Comparison of ENCODE assay signal across 8 cellular contexts in the genomic region with DNA sequence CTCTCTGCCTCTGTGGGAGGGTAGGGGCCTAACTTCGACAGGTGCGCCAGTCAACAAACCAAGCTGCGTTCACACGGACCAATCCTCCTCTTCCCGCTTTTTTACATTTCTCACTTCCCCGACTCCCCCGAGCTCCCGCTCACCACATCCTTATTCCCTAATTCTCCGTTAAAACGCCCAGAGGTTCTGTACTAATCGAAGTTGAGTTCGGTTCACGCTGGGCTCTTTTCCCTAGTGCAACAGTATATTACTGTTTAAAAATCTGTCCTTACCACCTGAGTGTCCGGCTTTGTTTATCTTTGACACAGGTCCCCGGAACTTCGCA. TPM values are rescaled to one million over a fixed set of nuclear protein-coding genes. Genes with fewer than 3 reads are reported as not detected.
DNase-seq lines count a peak whose midpoint lies in the region; ATAC-seq and TF ChIP-seq lines count a peak whose summit lies in the region.

No MANE protein-coding gene starts in this region.

- no peaks in the 10 kb centered on the region for H3K9me3 ChIP-seq in heart left ventricle
- no peaks in the 10 kb centered on the region for H3K9me3 ChIP-seq in Karpas-422 (ENCODE audit: low read length)
- no peaks in the 10 kb centered on the region for H3K9me3 ChIP-seq in fibroblast of lung (ENCODE audit: control insufficient read depth, insufficient read depth, low read depth, low read length)

- H3K27me3 ChIP-seq in heart left ventricle = no peaks in the 10 kb centered on the region
- H3K27me3 ChIP-seq in Karpas-422 (ENCODE audit: low read length) = no peaks in the 10 kb centered on the region
- no peaks in the 10 kb centered on the region for H3K27me3 ChIP-seq in fibroblast of lung (ENCODE audit: control insufficient read depth, insufficient read depth, low read length)

- H3K27me3 Mint-ChIP-seq in osteocyte (ENCODE audit: unreplicated experiment) = no peaks in the 10 kb centered on the region

- H3K4me3 ChIP-seq in heart left ventricle (peak overlapping the region; percentile 59 to 96 (median 84)), Karpas-422 (ENCODE audit: low read length) (peak overlapping the region; percentile 83), fibroblast of lung (replicated peaks in 1 of 4; ENCODE audit: control extremely low read depth in 1 of 4, insufficient read depth in 1 of 4, low read depth in 3 of 4, low read length in 4 of 4) (peak overlapping the region; percentile 81 to 97 (median 88))

- DNase-seq in heart left ventricle (no peak), left ventricle myocardium superior (no peak), Karpas-422 (peak; percentile 58), fibroblast of lung (ENCODE audit: low read depth in 2 of 2) (peak; percentile 4 to 13), osteocyte (ENCODE audit: extremely low spot score, unreplicated experiment) (no peak), COR-L47 (lab: John Stamatoyannopoulos, UW) (no peak)
- peak; percentile 11 to 26 for DNase-seq in activated CD4-positive, alpha-beta T cell treated with anti-CD3 and anti-CD28 coated beads, Interleukin-2, amount 50 U/mL, for 48 hours

- H3K9me2 ChIP-seq in Karpas-422 (replicated peaks; ENCODE audit: insufficient read depth, low read length) = no peaks in the 10 kb centered on the region

- ATAC-seq in heart left ventricle = no peak
- ATAC-seq in left ventricle myocardium superior = no peak
- ATAC-seq in HG02885 (IDR thresholded peaks at IDR 0.05; ENCODE audit: poor library complexity, unreplicated experiment) = no peak

- peaks cover 0 to 13% (median 4%) of the 10 kb centered on the region in 9 donors for H3K36me3 ChIP-seq in heart left ventricle
- peaks cover 26% of the 10 kb centered on the region for H3K36me3 ChIP-seq in Karpas-422 (ENCODE audit: insufficient read depth, low read length)
- H3K36me3 ChIP-seq in fibroblast of lung (ENCODE audit: control insufficient read depth, insufficient read depth, low read length) = peaks cover under 1% of the 10 kb centered on the region

- 0 to 2% (median 1%) methylated on average over 16 of the region's 16 CpGs for WGBS in heart left ventricle, 4 donors

- H3K4me2 ChIP-seq in Karpas-422 (ENCODE audit: low read depth, low read length, poor library complexity, severe bottlenecking) = peak overlapping the region; percentile 82
- H3K4me2 ChIP-seq in fibroblast of lung (ENCODE audit: extremely low read depth, insufficient read depth, low read length) = peak overlapping the region; percentile 86

- H3K27ac ChIP-seq in heart left ventricle = peak overlapping the region in 10 of 12 donors; percentile 44 to 87 (median 76)
- peak overlapping the region; percentile 72 for H3K27ac ChIP-seq in Karpas-422 (ENCODE audit: low read length)
- peak overlapping the region; percentile 80 for H3K27ac ChIP-seq in fibroblast of lung (ENCODE audit: insufficient read depth, low read length)

- H3K9me3 Mint-ChIP-seq in osteocyte (ENCODE audit: unreplicated experiment) = no peaks in the 10 kb centered on the region

- H3K4me1 ChIP-seq in heart left ventricle = peaks cover 0 to 54% (median 36%) of the 10 kb centered on the region in 12 donors
- H3K4me1 ChIP-seq in Karpas-422 (ENCODE audit: low read length) = peaks cover 44% of the 10 kb centered on the region
- H3K4me1 ChIP-seq in fibroblast of lung (ENCODE audit: control insufficient read depth, extremely low read depth, insufficient read depth, low read length) = no peaks in the 10 kb centered on the region

- H3K36me3 Mint-ChIP-seq in osteocyte (ENCODE audit: unreplicated experiment) = peaks cover 3% of the 10 kb centered on the region

- H3K4me3 Mint-ChIP-seq in osteocyte (ENCODE audit: unreplicated experiment) = peak overlapping the region; percentile 96

- peaks cover 38% of the 10 kb centered on the region for H4K20me1 ChIP-seq in Karpas-422 (ENCODE audit: insufficient read depth, low read depth, low read length)
- no peaks in the 10 kb centered on the region for H4K20me1 ChIP-seq in fibroblast of lung (ENCODE audit: control insufficient read depth, extremely low read depth, insufficient read depth, low read length)

- no peak for TF ChIP-seq POLR2A in heart left ventricle (IDR thresholded peaks at IDR 0.05)

- no peak for TF ChIP-seq CTCF in heart left ventricle (IDR thresholded peaks at IDR 0.05)
- TF ChIP-seq CTCF in fibroblast of lung (conservative IDR thresholded peaks at IDR 0.05 in 1 of 2, IDR thresholded peaks at IDR 0.05 in 1 of 2; ENCODE audit: low read depth in 1 of 2, low read length in 2 of 2) = no peak
- TF ChIP-seq CTCF in osteocyte (IDR thresholded peaks at IDR 0.05) = no peak

- peak overlapping the region; percentile 75; the same call in 1 of the 2 replicates for H2AFZ ChIP-seq in Karpas-422 (ENCODE audit: low read length)
- peak overlapping the region; percentile 86 for H2AFZ ChIP-seq in fibroblast of lung (ENCODE audit: low read length)

- peaks cover 53% of the 10 kb centered on the region for H3K79me2 ChIP-seq in Karpas-422 (ENCODE audit: low read length)
- peaks cover 44% of the 10 kb centered on the region for H3K79me2 ChIP-seq in fibroblast of lung (ENCODE audit: control insufficient read depth, insufficient read depth, low read length)

- peaks cover 31% of the 10 kb centered on the region for H3K4me1 Mint-ChIP-seq in osteocyte (ENCODE audit: unreplicated experiment)

- intact Hi-C loops in heart left ventricle (cut with DNase I) = loop anchor here in 4 of 10 donors (5.0 to 10.0 kb wide), 3 partner anchors 153 to 167 kb away; partner anchors contain the start of genes SFT2D3 (in 4 of the 4) and SAP130 (in 1 of the 4)
- intact Hi-C loops in left ventricle myocardium superior (cut with micrococcal nuclease) = no loop called here

- H3K27ac Mint-ChIP-seq in osteocyte (ENCODE audit: unreplicated experiment) = peak overlapping the region; percentile 88

- H3K9ac ChIP-seq in Karpas-422 (ENCODE audit: low read length) = peak overlapping the region; percentile 93
- peak overlapping the region; percentile 89 for H3K9ac ChIP-seq in fibroblast of lung (ENCODE audit: insufficient read depth, low read length)

RNA-seq across cellular contexts. Expression of gene POLR2D, which starts 0.5 kb away (rescaled TPM):
- total RNA-seq in heart left ventricle (10 to 100 TPM; 10.9 to 24.1 (median 21.4) TPM), left ventricle myocardium superior (24.8 TPM), fibroblast of lung (21.8 and 22.9 TPM in 2 replicates), osteocyte (26.3 and 28.3 TPM in 2 replicates)
- polyA plus RNA-seq in heart left ventricle (10 to 100 TPM in 1 of 2 donors, 1 to 10 TPM in 1; 8.5 to 25.5 TPM), fibroblast of lung (22.4 and 32.2 TPM in 2 replicates)
- 18.5 and 33.5 TPM in 2 replicates for total RNA-seq in Karpas-422 (2014; rRNA removed; shearing (Covaris generic); ENCODE audit: low replicate concordance)
- polyA plus RNA-seq in fibroblast of lung (2012) = 21.9 and 31.4 TPM in 2 replicates
- polyA minus RNA-seq in fibroblast of lung (ENCODE audit: low replicate concordance) = 20.9 and 29.3 TPM in 2 replicates

RNA-seq across cellular contexts. Expression of gene AMMECR1L, which starts 28.3 kb away (rescaled TPM):
- 10 to 100 TPM in 7 of 9 donors, 1 to 10 TPM in 2; 9.4 to 12.7 (median 10.2) TPM for total RNA-seq in heart left ventricle
- polyA plus RNA-seq in heart left ventricle = 10 to 100 TPM in 1 of 2 donors, 1 to 10 TPM in 1; 4.0 to 12.6 TPM
- 9.8 TPM for total RNA-seq in left ventricle myocardium superior
- total RNA-seq in Karpas-422 (2014; rRNA removed; shearing (Covaris generic); ENCODE audit: low replicate concordance) = 6.4 and 8.2 TPM in 2 replicates
- 13.1 and 16.8 TPM in 2 replicates for total RNA-seq in fibroblast of lung
- polyA plus RNA-seq in fibroblast of lung = 15.5 and 16.8 TPM in 2 replicates
- polyA plus RNA-seq in fibroblast of lung (2012) = 9.5 and 10.9 TPM in 2 replicates
- polyA minus RNA-seq in fibroblast of lung (ENCODE audit: low replicate concordance) = 8.2 and 11.4 TPM in 2 replicates
- 24.5 and 25.8 TPM in 2 replicates for total RNA-seq in osteocyte

RNA-seq across cellular contexts. Expression of gene WDR33, which starts 46.5 kb away (rescaled TPM):
- total RNA-seq in heart left ventricle (10 to 100 TPM; 16.4 to 49.9 (median 42.0) TPM), left ventricle myocardium superior (45.2 TPM), fibroblast of lung (20.8 and 27.2 TPM in 2 replicates), osteocyte (37.9 and 43.3 TPM in 2 replicates)
- polyA plus RNA-seq in heart left ventricle (10 to 100 TPM; 15.4 to 16.2 TPM), fibroblast of lung (28.6 and 31.1 TPM in 2 replicates)
- total RNA-seq in Karpas-422 (2014; rRNA removed; shearing (Covaris generic); ENCODE audit: low replicate concordance) = 33.6 and 65.0 TPM in 2 replicates
- 18.6 and 20.3 TPM in 2 replicates for polyA plus RNA-seq in fibroblast of lung (2012)
- polyA minus RNA-seq in fibroblast of lung (ENCODE audit: low replicate concordance) = 6.6 and 14.4 TPM in 2 replicates

Comparison
In these comparisons a context has a peak if more than half of its experiments do, and no peak if none do; other contexts are left out.
1. DNase-seq: peak in Karpas-422 (single experiment), activated CD4-positive, alpha-beta T cell treated with anti-CD3 and anti-CD28 coated beads, Interleukin-2, amount 50 U/mL, for 48 hours (2 of 2) and fibroblast of lung (2 of 2); none in heart left ventricle (0 of 5), left ventricle myocardium superior (single experiment), osteocyte (single experiment) and COR-L47 (single experiment).
2. Peak in every context shown above with its lines, with median percentiles within 50 percentile points of each other: H3K27ac ChIP-seq and H3K4me3 ChIP-seq.